8 cellular contexts compared by ENCODE assay signal in genomic region chr13:21671793-21672680, GRCh38. TPM values are rescaled to one million over a fixed set of nuclear protein-coding genes. Genes with fewer than 3 reads are reported as not detected.
DNase-seq lines count a peak whose midpoint lies in the region; ATAC-seq and TF ChIP-seq lines count a peak whose summit lies in the region.

No MANE protein-coding gene starts in this region.

- H3K79me2 ChIP-seq in GM23338 (replicated peaks; ENCODE audit: insufficient read depth) = no peaks in the 10 kb centered on the region

- H3K27ac ChIP-seq in GM23338 (ENCODE audit: low read depth) = no peak overlapping the region

- peak overlapping the region; percentile 9; the same call in 1 of the 2 replicates for H3K4me3 ChIP-seq in AG10803 (ENCODE audit: low read length)
- peak overlapping the region; percentile 87 for H3K4me3 ChIP-seq in GM23338
- H3K4me3 ChIP-seq in mucosa of stomach (ENCODE audit: low read length) = peak overlapping the region; percentile 10

- H3K9me3 ChIP-seq in mucosa of stomach (ENCODE audit: control insufficient read depth, low read length) = no peaks in the 10 kb centered on the region

- peaks cover 8% of the 10 kb centered on the region for H3F3A ChIP-seq in GM23338 (replicated peaks; ENCODE audit: low read depth)

- peak overlapping the region; percentile 89 for H3K4me2 ChIP-seq in GM23338

- TF ChIP-seq CTCF in AG10803 (conservative IDR thresholded peaks at IDR 0.05; ENCODE audit: low read length) (no peak), GM23338 (conservative IDR thresholded peaks at IDR 0.05; ENCODE audit: low read depth in 2 of 2) (no peak)

- no peak for DNase-seq in AG10803 (ENCODE audit: low read depth)
- peak; percentile 46 for DNase-seq in GM23338 (ENCODE audit: low spot score)
- no peak for DNase-seq in NCI-H1436 (lab: John Stamatoyannopoulos, UW)
- DNase-seq in NCI-H82 (lab: John Stamatoyannopoulos, UW) = no peak

- peaks cover 12% of the 10 kb centered on the region for H4K20me1 ChIP-seq in GM23338 (replicated peaks; ENCODE audit: insufficient read depth)

- no peak overlapping the region for H2AFZ ChIP-seq in GM23338

- H3K4me3 Mint-ChIP-seq in GM23338 = peak overlapping the region; percentile 86
- H3K4me3 Mint-ChIP-seq in activated naive CD8-positive, alpha-beta T cell = peak overlapping the region; percentile 90

- H3K9me3 Mint-ChIP-seq in GM23338 = no peaks in the 10 kb centered on the region; the same call in 2 of the 3 replicates
- H3K9me3 Mint-ChIP-seq in activated naive CD8-positive, alpha-beta T cell (ENCODE audit: low read depth) = no peaks in the 10 kb centered on the region

- H3K27me3 ChIP-seq in GM23338 (ENCODE audit: insufficient read depth) = peaks cover 97% of the 10 kb centered on the region
- peaks cover 84% of the 10 kb centered on the region for H3K27me3 ChIP-seq in mucosa of stomach (ENCODE audit: control insufficient read depth, insufficient read depth, low read length)

- H3K27me3 Mint-ChIP-seq in GM23338 (ENCODE audit: insufficient read depth, low read depth, poor library complexity) = peaks cover 83% of the 10 kb centered on the region
- peaks cover 6% of the 10 kb centered on the region for H3K27me3 Mint-ChIP-seq in activated naive CD8-positive, alpha-beta T cell

- H3K27ac Mint-ChIP-seq in GM23338 = no peak overlapping the region
- H3K27ac Mint-ChIP-seq in activated naive CD8-positive, alpha-beta T cell = no peak overlapping the region

- no peaks in the 10 kb centered on the region; the same call in 1 of the 2 replicates for H3K36me3 ChIP-seq in GM23338 (ENCODE audit: insufficient read depth)
- no peaks in the 10 kb centered on the region for H3K36me3 ChIP-seq in mucosa of stomach (ENCODE audit: control insufficient read depth, insufficient read depth, low read length)

- H3K4me1 Mint-ChIP-seq in GM23338 = peaks cover 39% of the 10 kb centered on the region
- H3K4me1 Mint-ChIP-seq in activated naive CD8-positive, alpha-beta T cell (ENCODE audit: low read depth) = peaks cover 53% of the 10 kb centered on the region

- H3K9ac ChIP-seq in mucosa of stomach (ENCODE audit: low read length) = no peak overlapping the region

- H3K9me2 ChIP-seq in GM23338 (ENCODE audit: insufficient read depth) = no peaks in the 10 kb centered on the region

- ATAC-seq in GM23338 (no peak), HG03342 (IDR thresholded peaks at IDR 0.05; ENCODE audit: unreplicated experiment) (no peak), GM19452 (IDR thresholded peaks at IDR 0.05; ENCODE audit: unreplicated experiment) (no peak)

- no peaks in the 10 kb centered on the region for H3K36me3 Mint-ChIP-seq in GM23338 (ENCODE audit: low read depth)
- H3K36me3 Mint-ChIP-seq in activated naive CD8-positive, alpha-beta T cell = no peaks in the 10 kb centered on the region

- peaks cover 47% of the 10 kb centered on the region for H3K4me1 ChIP-seq in GM23338 (ENCODE audit: insufficient read depth)
- H3K4me1 ChIP-seq in mucosa of stomach (ENCODE audit: control insufficient read depth, insufficient read depth, low read length) = peaks cover 38% of the 10 kb centered on the region

TF ChIP-seq in GM23338, 12 proteins besides CTCF, POLR2A, EP300 and RAD21:
- TF ChIP-seq EZH2 (IDR thresholded peaks at IDR 0.05; ENCODE audit: low read depth, unreplicated experiment) (peak; percentile 81), CREB1 (CRISPR knock-in tag; IDR thresholded peaks at IDR 0.05; ENCODE audit: low read depth) (no peak)
TF ChIP-seq in GM23338: peak in this region for 1.

RNA-seq across cellular contexts. Expression of gene FGF9, which starts 1.2 kb away (rescaled TPM):
- total RNA-seq in GM23338 (2014; rRNA removed; shearing (Covaris generic)) = 0.08 TPM in 1 of 2 replicates, not detected in the other
- 0.27 TPM in 1 of 2 replicates, not detected in the other for polyA plus RNA-seq in GM23338 (2016; fragmentation: Nextera tagmentation; extraction: Ambion mirVana)

Comparison
In these comparisons a context has a peak if more than half of its experiments do, and no peak if none do; other contexts are left out.
1. H3K4me3 ChIP-seq: peak in every context shown above with its lines; median percentile 87 in GM23338; 10 in mucosa of stomach; 9 in AG10803.